2 cellular contexts compared by ENCODE assay signal in genomic region chr3:55678521-55679216, GRCh38.
TF ChIP-seq lines count a peak whose summit lies in the region.

No MANE protein-coding gene starts in this region.

TF ChIP-seq in HepG2, 621 proteins besides CTCF, POLR2A, EP300 and RAD21 (continues in another document):
- TF ChIP-seq RXRA (CRISPR knock-in tag; IDR thresholded peaks at IDR 0.05) (no peak), ZNF296 (CRISPR knock-in tag; conservative IDR thresholded peaks at IDR 0.05) (no peak), TGIF2 (CRISPR knock-in tag; IDR thresholded peaks at IDR 0.05) (no peak), NPAS2 (CRISPR knock-in tag; IDR thresholded peaks at IDR 0.05; ENCODE audit: borderline replicate concordance) (no peak), CBX1 (IDR thresholded peaks at IDR 0.05; ENCODE audit: low read depth) (no peak), MAFG (CRISPR knock-in tag; IDR thresholded peaks at IDR 0.05) (no peak), AKNA (CRISPR knock-in tag; IDR thresholded peaks at IDR 0.05; ENCODE audit: borderline replicate concordance) (no peak), TEF (CRISPR knock-in tag; IDR thresholded peaks at IDR 0.05) (no peak), HDAC6 (IDR thresholded peaks at IDR 0.05; ENCODE audit: low read depth, low read length) (no peak), ZNF749 (CRISPR knock-in tag; IDR thresholded peaks at IDR 0.05; ENCODE audit: borderline replicate concordance) (no peak), ZBTB37 (CRISPR knock-in tag; IDR thresholded peaks at IDR 0.05) (no peak), MEIS2 (CRISPR knock-in tag; IDR thresholded peaks at IDR 0.05) (no peak), ZNF263 (CRISPR knock-in tag; IDR thresholded peaks at IDR 0.05) (no peak), SYNCRIP (IDR thresholded peaks at IDR 0.05; ENCODE audit: insufficient read depth, low read depth, low read length) (no peak), ATM (IDR thresholded peaks at IDR 0.05; ENCODE audit: borderline replicate concordance) (no peak), DZIP1 (CRISPR knock-in tag; IDR thresholded peaks at IDR 0.05) (no peak), HNF1B (CRISPR knock-in tag; IDR thresholded peaks at IDR 0.05) (no peak), ZNF644 (CRISPR knock-in tag; IDR thresholded peaks at IDR 0.05; ENCODE audit: low read depth) (no peak), ZFP36L2 (CRISPR knock-in tag; IDR thresholded peaks at IDR 0.05) (no peak)

TF ChIP-seq in endothelial cell of umbilical vein, 7 proteins besides CTCF, POLR2A, EP300 and RAD21:
- no peak for TF ChIP-seq MYC (IDR thresholded peaks at IDR 0.05; ENCODE audit: low read depth, low read length)
- TF ChIP-seq MAX (IDR thresholded peaks at IDR 0.05; ENCODE audit: insufficient read depth, insufficient read length), result no peak
- TF ChIP-seq GATA2 (IDR thresholded peaks at IDR 0.05; ENCODE audit: insufficient read depth, insufficient read length, low read depth, low read length), result no peak
- TF ChIP-seq EZH2 (IDR thresholded peaks at IDR 0.05; ENCODE audit: borderline replicate concordance, low read depth, low read length, severe bottlenecking), result no peak
- TF ChIP-seq POLR2AphosphoS5 (IDR thresholded peaks at IDR 0.05; ENCODE audit: insufficient read depth, low read depth, low read length), result no peak
- TF ChIP-seq FOS (IDR thresholded peaks at IDR 0.05; ENCODE audit: borderline replicate concordance, insufficient read depth, low read length), result no peak
- no peak for TF ChIP-seq JUN (IDR thresholded peaks at IDR 0.05; ENCODE audit: borderline replicate concordance, insufficient read depth, insufficient read length, low read depth)
